2 cellular contexts compared by ENCODE assay signal in genomic region chr11:45856044-45856468, GRCh38.
TF ChIP-seq lines count a peak whose summit lies in the region.

No MANE protein-coding gene starts in this region.

TF ChIP-seq in SK-N-SH, 30 proteins besides CTCF, POLR2A, EP300 and RAD21:
- TF ChIP-seq ZBTB33 (IDR thresholded peaks at IDR 0.05; ENCODE audit: borderline replicate concordance, low read depth) = no peak
- no peak for TF ChIP-seq FOXJ3 (CRISPR knock-in tag; IDR thresholded peaks at IDR 0.05)
- TF ChIP-seq YY1 (IDR thresholded peaks at IDR 0.05; ENCODE audit: low read depth) = no peak
- TF ChIP-seq SMC3 (IDR thresholded peaks at IDR 0.05; ENCODE audit: low read depth, low read length) = no peak
- TF ChIP-seq GABPA (IDR thresholded peaks at IDR 0.05; ENCODE audit: low read depth) = no peak

TF ChIP-seq in SK-N-SH treated with all-trans-retinoic acid at 6 μM for 48 hours, 23 proteins besides CTCF, POLR2A, EP300 and RAD21 (continued from another document):
- no peak for TF ChIP-seq POU6F1 (CRISPR knock-in tag; IDR thresholded peaks at IDR 0.05; ENCODE audit: borderline replicate concordance, low read depth)
- no peak for TF ChIP-seq ZNF70 (CRISPR knock-in tag; IDR thresholded peaks at IDR 0.05)
- TF ChIP-seq PPARA (CRISPR knock-in tag; IDR thresholded peaks at IDR 0.05; ENCODE audit: borderline replicate concordance) = no peak
- TF ChIP-seq GLIS3 (CRISPR knock-in tag; IDR thresholded peaks at IDR 0.05) = no peak
- TF ChIP-seq TOX (CRISPR knock-in tag; IDR thresholded peaks at IDR 0.05; ENCODE audit: borderline replicate concordance) = no peak
- TF ChIP-seq ZFP30 (CRISPR knock-in tag; IDR thresholded peaks at IDR 0.05) = no peak
- no peak for TF ChIP-seq ISL1 (CRISPR knock-in tag; IDR thresholded peaks at IDR 0.05)
